ENCODE assay signal across 9 cellular contexts in genomic region chr11:14645985-14646900, GRCh38. TPM values are rescaled to one million over a fixed set of nuclear protein-coding genes. Genes with fewer than 3 reads are reported as not detected.
DNase-seq lines count a peak whose midpoint lies in the region; ATAC-seq and TF ChIP-seq lines count a peak whose summit lies in the region.
"Had no signal": no experiment of that assay in that cellular context is flagged by ENCODE, and none has a peak within 500 bp of the region (broad histone marks: within the 10 kb centered on the region; RNA-seq: fewer than 3 reads in every experiment).

No MANE protein-coding gene starts in this region.

- H3K36me3 Mint-ChIP-seq in brain: peaks cover 16% of the 10 kb centered on the region

- H3K4me3 ChIP-seq in neuron (ENCODE audit: low read length): peak overlapping the region; percentile 68
- H3K4me3 ChIP-seq: MG63 had no signal

- peaks cover 12% of the 10 kb centered on the region for H3K27me3 Mint-ChIP-seq in brain

- no peaks in the 10 kb centered on the region for H3K36me3 ChIP-seq in neuron (ENCODE audit: insufficient read depth, low read length)
- H3K36me3 ChIP-seq: MG63 had no signal

- peaks cover 51% of the 10 kb centered on the region for H3K4me1 Mint-ChIP-seq in brain

- H3K9me3 ChIP-seq in neuron (ENCODE audit: low read length): peaks cover 3% of the 10 kb centered on the region
- H3K9me3 ChIP-seq: MG63 had no signal

- peaks cover 31% of the 10 kb centered on the region for H3K4me1 ChIP-seq in neuron (ENCODE audit: insufficient read depth, low read length)

- H3K27me3 ChIP-seq in neuron (ENCODE audit: insufficient read depth, low read length): no peaks in the 10 kb centered on the region

- TF ChIP-seq CTCF in brain (conservative IDR thresholded peaks at IDR 0.05): no peak

- H3K27ac Mint-ChIP-seq in brain: peak overlapping the region in 1 of 5 experiments; percentile 15

- no peak overlapping the region for H2AFZ ChIP-seq in neuron (ENCODE audit: low read depth, low read length)

- ATAC-seq in HG02870 (IDR thresholded peaks at IDR 0.05; ENCODE audit: unreplicated experiment) (no peak), HG03342 (IDR thresholded peaks at IDR 0.05; ENCODE audit: unreplicated experiment) (no peak)

- DNase-seq in GF-D8 (lab: John Stamatoyannopoulos, UW): peak; percentile 10
- peak; percentile 28 for DNase-seq in NAMALWA (ENCODE audit: low spot score)
- DNase-seq in activated CD4-positive, CD25-positive, alpha-beta regulatory T cell (lab: John Stamatoyannopoulos, UW): no peak
- DNase-seq in iPS-NIHi11 (ENCODE audit: low spot score): no peak
- DNase-seq: MG63 had no signal

- H3K9me3 Mint-ChIP-seq in brain: peaks cover 4 to 9% (median 7%) of the 10 kb centered on the region in 5 experiments

- H3K4me3 Mint-ChIP-seq in brain: peak overlapping the region; percentile 78 to 97 (median 87)

RNA-seq across cellular contexts. Expression of gene PDE3B, which starts 2.6 kb away (rescaled TPM):
- polyA plus RNA-seq in brain (ENCODE audit: insufficient read depth, low read depth, low replicate concordance): 0.48 TPM

Comparison
In these comparisons a context has a peak if more than half of its experiments do, and no peak if none do; other contexts are left out.
1. DNase-seq: peak in GF-D8 (single experiment) and NAMALWA (single experiment); none in activated CD4-positive, CD25-positive, alpha-beta regulatory T cell (0 of 4) and iPS-NIHi11 (single experiment).